Comparison of ENCODE assay signal across 20 cellular contexts in genomic region chr3:95567346-95567745, GRCh38.
"Had no signal": no experiment of that assay in that cellular context is flagged by ENCODE, and none has a peak within 500 bp of the region (broad histone marks: within the 10 kb centered on the region; RNA-seq: fewer than 3 reads in every experiment).

No MANE protein-coding gene starts in this region.

- H3K9me3 ChIP-seq: adrenal gland had no signal

- H3K4me1 ChIP-seq: adrenal gland, right atrium auricular region, tibial nerve had no signal

- DNase-seq: activated CD4-positive, alpha-beta memory T cell treated with anti-CD3 and anti-CD28 coated beads for 36 hours; activated effector memory CD4-positive, alpha-beta T cell treated with Interleukin-2 at 50 U/mL for 16 hours; activated T-cell treated with anti-CD3 and anti-CD28 coated beads, Interleukin-2, amount 50 U/mL, for 4 hours; adrenal gland; dermis blood vessel endothelial cell; effector memory CD8-positive, alpha-beta T cell; foreskin melanocyte; head of caudate nucleus; immature natural killer cell; mesenchymal stem cell; natural killer cell; nucleus accumbens; stimulated activated CD4-positive, alpha-beta T cell treated with anti-CD3 and anti-CD28 coated beads, Interleukin-15, amount 100 ng/mL, for 24 hours; stimulated activated CD4-positive, alpha-beta T cell treated with anti-CD3 and anti-CD28 coated beads, Interleukin-4, amount 100 ng/mL, for 1 hour; stimulated activated naive CD4-positive, alpha-beta T cell treated with Interleukin-2 at 50 U/mL for 16 hours; substantia nigra had no signal

- H3K27ac ChIP-seq: adrenal gland, epithelial cell of prostate, right atrium auricular region, skin epidermis, tibial nerve had no signal

- H3K4me3 ChIP-seq: adrenal gland, right atrium auricular region, skin epidermis, tibial nerve had no signal

- ATAC-seq: activated T-cell treated with anti-CD3 and anti-CD28 coated beads, Interleukin-2, amount 50 U/mL, for 4 hours; effector memory CD8-positive, alpha-beta T cell; natural killer cell had no signal

- H3K36me3 ChIP-seq: adrenal gland, right atrium auricular region, tibial nerve had no signal

- H3K27me3 ChIP-seq: adrenal gland, right atrium auricular region, tibial nerve had no signal
